1 cellular context compared by ENCODE assay signal in the genomic region with DNA sequence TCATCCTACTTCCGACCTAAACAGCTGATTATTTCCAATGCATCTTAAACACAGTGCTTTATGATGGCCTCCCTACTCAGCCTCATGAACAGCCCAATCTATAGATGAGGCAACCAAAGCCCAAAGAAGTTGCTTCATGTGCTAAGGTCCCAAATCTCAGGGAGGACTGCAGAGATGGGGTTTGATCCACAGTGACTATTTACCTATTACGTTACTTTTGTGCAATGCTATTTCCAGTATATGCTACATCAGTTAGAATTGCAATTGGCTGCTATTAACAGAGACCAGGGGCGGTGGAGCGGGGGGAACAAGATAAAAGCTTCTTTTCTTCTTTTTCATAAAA.
TF ChIP-seq lines count a peak whose summit lies in the region.

No MANE protein-coding gene starts in this region.

TF ChIP-seq in HepG2, 621 proteins besides CTCF, POLR2A, EP300 and RAD21 (continued from another document):
- TF ChIP-seq ZNF629 (CRISPR knock-in tag; conservative IDR thresholded peaks at IDR 0.05) (peak; percentile 73), SP1 (IDR thresholded peaks at IDR 0.05) (no peak), SP1 (CRISPR knock-in tag; IDR thresholded peaks at IDR 0.05) (peak; percentile 9; the same call in 1 of the 2 replicates), ZSCAN12 (CRISPR knock-in tag; IDR thresholded peaks at IDR 0.05) (no peak), ELF3 (CRISPR knock-in tag; IDR thresholded peaks at IDR 0.05) (no peak), ZNF256 (CRISPR knock-in tag; conservative IDR thresholded peaks at IDR 0.05) (no peak), ZNF550 (CRISPR knock-in tag; IDR thresholded peaks at IDR 0.05; ENCODE audit: borderline replicate concordance) (no peak), CEBPG (CRISPR knock-in tag; IDR thresholded peaks at IDR 0.05) (peak; percentile 53; the same call in 1 of the 2 replicates), ISL2 (CRISPR knock-in tag; IDR thresholded peaks at IDR 0.05) (no peak), SAFB2 (CRISPR knock-in tag; IDR thresholded peaks at IDR 0.05; ENCODE audit: borderline replicate concordance, low read depth) (no peak), CHD4 (IDR thresholded peaks at IDR 0.05; ENCODE audit: borderline replicate concordance, low read length) (peak; percentile 34; the same call in 1 of the 2 replicates), ZNF33B (CRISPR knock-in tag; IDR thresholded peaks at IDR 0.05) (no peak), ZNF326 (CRISPR knock-in tag; IDR thresholded peaks at IDR 0.05; ENCODE audit: borderline replicate concordance) (no peak), NFYC (CRISPR knock-in tag; IDR thresholded peaks at IDR 0.05) (no peak), CEBPB (IDR thresholded peaks at IDR 0.05; ENCODE audit: borderline replicate concordance, low read depth, low read length) (peak; percentile 72; the same call in 1 of the 2 replicates), POLR2G (IDR thresholded peaks at IDR 0.05; ENCODE audit: low read depth, low read length) (peak; percentile 10; the same call in 1 of the 2 replicates), NFKBIZ (CRISPR knock-in tag; IDR thresholded peaks at IDR 0.05) (no peak), ZNF3 (CRISPR knock-in tag; IDR thresholded peaks at IDR 0.05) (peak; percentile 27; the same call in 1 of the 2 replicates)
- TF ChIP-seq, protein P1, sequence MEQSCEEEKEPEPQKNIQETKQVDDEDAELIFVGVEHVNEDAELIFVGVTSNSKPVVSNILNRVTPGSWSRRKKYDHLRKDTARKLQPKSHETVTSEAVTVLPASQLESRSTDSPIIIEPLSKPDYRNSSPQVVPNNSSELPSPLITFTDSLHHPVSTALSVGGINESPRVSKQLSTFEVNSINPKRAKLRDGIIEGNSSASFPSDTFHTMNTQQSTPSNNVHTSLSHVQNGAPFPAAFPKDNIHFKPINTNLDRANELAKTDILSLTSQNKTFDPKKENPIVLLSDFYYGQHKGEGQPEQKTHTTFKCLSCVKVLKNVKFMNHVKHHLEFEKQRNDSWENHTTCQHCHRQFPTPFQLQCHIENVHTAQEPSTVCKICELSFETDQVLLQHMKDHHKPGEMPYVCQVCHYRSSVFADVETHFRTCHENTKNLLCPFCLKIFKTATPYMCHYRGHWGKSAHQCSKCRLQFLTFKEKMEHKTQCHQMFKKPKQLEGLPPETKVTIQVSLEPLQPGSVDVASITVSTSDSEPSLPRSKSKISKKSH (CRISPR knock-in tag; IDR thresholded peaks at IDR 0.05; ENCODE audit: borderline replicate concordance), result no peak
- TF ChIP-seq, protein P2, sequence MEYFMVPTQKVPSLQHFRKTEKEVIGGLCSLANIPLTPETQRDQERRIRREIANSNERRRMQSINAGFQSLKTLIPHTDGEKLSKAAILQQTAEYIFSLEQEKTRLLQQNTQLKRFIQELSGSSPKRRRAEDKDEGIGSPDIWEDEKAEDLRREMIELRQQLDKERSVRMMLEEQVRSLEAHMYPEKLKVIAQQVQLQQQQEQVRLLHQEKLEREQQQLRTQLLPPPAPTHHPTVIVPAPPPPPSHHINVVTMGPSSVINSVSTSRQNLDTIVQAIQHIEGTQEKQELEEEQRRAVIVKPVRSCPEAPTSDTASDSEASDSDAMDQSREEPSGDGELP (IDR thresholded peaks at IDR 0.05; ENCODE audit: borderline replicate concordance, low read depth), result peak; percentile 83; the same call in 1 of the 2 replicates
- TF ChIP-seq, protein P3, sequence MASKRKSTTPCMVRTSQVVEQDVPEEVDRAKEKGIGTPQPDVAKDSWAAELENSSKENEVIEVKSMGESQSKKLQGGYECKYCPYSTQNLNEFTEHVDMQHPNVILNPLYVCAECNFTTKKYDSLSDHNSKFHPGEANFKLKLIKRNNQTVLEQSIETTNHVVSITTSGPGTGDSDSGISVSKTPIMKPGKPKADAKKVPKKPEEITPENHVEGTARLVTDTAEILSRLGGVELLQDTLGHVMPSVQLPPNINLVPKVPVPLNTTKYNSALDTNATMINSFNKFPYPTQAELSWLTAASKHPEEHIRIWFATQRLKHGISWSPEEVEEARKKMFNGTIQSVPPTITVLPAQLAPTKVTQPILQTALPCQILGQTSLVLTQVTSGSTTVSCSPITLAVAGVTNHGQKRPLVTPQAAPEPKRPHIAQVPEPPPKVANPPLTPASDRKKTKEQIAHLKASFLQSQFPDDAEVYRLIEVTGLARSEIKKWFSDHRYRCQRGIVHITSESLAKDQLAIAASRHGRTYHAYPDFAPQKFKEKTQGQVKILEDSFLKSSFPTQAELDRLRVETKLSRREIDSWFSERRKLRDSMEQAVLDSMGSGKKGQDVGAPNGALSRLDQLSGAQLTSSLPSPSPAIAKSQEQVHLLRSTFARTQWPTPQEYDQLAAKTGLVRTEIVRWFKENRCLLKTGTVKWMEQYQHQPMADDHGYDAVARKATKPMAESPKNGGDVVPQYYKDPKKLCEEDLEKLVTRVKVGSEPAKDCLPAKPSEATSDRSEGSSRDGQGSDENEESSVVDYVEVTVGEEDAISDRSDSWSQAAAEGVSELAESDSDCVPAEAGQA (IDR thresholded peaks at IDR 0.05; ENCODE audit: low read depth), result no peak
- TF ChIP-seq, protein P3 (CRISPR knock-in tag; IDR thresholded peaks at IDR 0.05; ENCODE audit: borderline replicate concordance), result no peak
- TF ChIP-seq, protein P4, sequence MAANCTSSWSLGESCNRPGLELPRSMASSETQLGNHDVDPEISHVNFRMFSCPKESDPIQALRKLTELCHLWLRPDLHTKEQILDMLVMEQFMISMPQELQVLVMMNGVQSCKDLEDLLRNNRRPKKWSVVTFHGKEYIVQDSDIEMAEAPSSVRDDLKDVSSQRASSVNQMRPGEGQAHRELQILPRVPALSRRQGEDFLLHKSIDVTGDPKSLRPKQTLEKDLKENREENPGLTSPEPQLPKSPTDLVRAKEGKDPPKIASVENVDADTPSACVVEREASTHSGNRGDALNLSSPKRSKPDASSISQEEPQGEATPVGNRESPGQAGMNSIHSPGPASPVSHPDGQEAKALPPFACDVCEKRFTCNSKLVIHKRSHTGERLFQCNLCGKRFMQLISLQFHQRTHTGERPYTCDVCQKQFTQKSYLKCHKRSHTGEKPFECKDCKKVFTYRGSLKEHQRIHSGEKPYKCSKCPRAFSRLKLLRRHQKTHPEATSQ (CRISPR knock-in tag; IDR thresholded peaks at IDR 0.05; ENCODE audit: borderline replicate concordance), result no peak
- TF ChIP-seq, protein P5, sequence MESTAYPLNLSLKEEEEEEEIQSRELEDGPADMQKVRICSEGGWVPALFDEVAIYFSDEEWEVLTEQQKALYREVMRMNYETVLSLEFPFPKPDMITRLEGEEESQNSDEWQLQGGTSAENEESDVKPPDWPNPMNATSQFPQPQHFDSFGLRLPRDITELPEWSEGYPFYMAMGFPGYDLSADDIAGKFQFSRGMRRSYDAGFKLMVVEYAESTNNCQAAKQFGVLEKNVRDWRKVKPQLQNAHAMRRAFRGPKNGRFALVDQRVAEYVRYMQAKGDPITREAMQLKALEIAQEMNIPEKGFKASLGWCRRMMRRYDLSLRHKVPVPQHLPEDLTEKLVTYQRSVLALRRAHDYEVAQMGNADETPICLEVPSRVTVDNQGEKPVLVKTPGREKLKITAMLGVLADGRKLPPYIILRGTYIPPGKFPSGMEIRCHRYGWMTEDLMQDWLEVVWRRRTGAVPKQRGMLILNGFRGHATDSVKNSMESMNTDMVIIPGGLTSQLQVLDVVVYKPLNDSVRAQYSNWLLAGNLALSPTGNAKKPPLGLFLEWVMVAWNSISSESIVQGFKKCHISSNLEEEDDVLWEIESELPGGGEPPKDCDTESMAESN (CRISPR knock-in tag; conservative IDR thresholded peaks at IDR 0.05), result 0 out of 2 replicates have a peak, but pooled peaks have one; percentile 7
